In the genomic region with DNA sequence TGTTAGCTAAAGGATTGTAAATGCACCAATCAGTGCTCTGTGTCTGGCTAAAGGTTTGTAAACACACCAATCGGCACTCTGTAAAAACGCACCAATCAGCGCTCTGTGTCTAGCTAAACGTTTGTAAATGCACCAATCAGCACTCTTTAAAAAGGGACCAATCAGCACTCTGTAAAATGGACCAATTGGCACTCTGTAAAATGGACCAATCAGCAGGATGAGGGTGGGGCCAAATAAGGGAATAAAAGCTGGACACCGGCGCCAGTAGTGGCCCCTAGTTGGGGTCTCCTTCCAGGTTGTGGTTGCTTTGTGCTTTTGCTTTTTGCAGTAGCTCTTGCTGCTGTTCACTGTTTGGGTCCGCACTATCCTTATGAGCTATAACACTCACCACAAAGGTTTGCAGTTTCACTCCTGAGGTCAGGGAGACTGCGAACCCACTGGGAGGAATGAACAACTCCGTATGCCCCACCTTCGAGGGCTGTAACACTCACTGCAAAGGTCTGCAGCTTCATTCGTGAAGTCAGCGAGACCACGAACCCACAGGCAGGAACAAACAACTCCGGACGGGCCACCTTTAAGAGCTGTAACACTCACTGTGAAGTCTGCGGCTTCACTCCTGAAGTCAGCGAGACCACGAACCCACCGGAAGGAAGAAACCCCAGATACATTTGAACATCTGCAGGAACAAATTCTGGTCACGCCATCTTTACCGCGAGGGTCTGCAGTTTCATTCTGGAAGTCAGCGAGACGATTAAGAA, we compare ENCODE assay signal across 1 cellular context.
TF ChIP-seq lines count a peak whose summit lies in the region.

No MANE protein-coding gene starts in this region.

TF ChIP-seq in WTC11, 78 proteins besides CTCF, POLR2A, EP300 and RAD21 (continued from another document):
- TF ChIP-seq, protein P1, sequence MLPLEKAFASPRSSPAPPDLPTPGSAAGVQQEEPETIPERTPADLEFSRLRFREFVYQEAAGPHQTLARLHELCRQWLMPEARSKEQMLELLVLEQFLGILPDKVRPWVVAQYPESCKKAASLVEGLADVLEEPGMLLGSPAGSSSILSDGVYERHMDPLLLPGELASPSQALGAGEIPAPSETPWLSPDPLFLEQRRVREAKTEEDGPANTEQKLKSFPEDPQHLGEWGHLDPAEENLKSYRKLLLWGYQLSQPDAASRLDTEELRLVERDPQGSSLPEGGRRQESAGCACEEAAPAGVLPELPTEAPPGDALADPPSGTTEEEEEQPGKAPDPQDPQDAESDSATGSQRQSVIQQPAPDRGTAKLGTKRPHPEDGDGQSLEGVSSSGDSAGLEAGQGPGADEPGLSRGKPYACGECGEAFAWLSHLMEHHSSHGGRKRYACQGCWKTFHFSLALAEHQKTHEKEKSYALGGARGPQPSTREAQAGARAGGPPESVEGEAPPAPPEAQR (CRISPR knock-in tag; IDR thresholded peaks at IDR 0.05), result no peak
- TF ChIP-seq TEAD1 (CRISPR knock-in tag; IDR thresholded peaks at IDR 0.05) (no peak), OVOL2 (CRISPR knock-in tag; IDR thresholded peaks at IDR 0.05; ENCODE audit: borderline replicate concordance) (no peak), ETV6 (CRISPR knock-in tag; IDR thresholded peaks at IDR 0.05) (no peak), RELA (CRISPR knock-in tag; IDR thresholded peaks at IDR 0.05; ENCODE audit: borderline replicate concordance) (no peak)
- TF ChIP-seq, protein P2, sequence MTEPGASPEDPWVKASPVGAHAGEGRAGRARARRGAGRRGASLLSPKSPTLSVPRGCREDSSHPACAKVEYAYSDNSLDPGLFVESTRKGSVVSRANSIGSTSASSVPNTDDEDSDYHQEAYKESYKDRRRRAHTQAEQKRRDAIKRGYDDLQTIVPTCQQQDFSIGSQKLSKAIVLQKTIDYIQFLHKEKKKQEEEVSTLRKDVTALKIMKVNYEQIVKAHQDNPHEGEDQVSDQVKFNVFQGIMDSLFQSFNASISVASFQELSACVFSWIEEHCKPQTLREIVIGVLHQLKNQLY (CRISPR knock-in tag; IDR thresholded peaks at IDR 0.05), result no peak
- TF ChIP-seq, protein P3, sequence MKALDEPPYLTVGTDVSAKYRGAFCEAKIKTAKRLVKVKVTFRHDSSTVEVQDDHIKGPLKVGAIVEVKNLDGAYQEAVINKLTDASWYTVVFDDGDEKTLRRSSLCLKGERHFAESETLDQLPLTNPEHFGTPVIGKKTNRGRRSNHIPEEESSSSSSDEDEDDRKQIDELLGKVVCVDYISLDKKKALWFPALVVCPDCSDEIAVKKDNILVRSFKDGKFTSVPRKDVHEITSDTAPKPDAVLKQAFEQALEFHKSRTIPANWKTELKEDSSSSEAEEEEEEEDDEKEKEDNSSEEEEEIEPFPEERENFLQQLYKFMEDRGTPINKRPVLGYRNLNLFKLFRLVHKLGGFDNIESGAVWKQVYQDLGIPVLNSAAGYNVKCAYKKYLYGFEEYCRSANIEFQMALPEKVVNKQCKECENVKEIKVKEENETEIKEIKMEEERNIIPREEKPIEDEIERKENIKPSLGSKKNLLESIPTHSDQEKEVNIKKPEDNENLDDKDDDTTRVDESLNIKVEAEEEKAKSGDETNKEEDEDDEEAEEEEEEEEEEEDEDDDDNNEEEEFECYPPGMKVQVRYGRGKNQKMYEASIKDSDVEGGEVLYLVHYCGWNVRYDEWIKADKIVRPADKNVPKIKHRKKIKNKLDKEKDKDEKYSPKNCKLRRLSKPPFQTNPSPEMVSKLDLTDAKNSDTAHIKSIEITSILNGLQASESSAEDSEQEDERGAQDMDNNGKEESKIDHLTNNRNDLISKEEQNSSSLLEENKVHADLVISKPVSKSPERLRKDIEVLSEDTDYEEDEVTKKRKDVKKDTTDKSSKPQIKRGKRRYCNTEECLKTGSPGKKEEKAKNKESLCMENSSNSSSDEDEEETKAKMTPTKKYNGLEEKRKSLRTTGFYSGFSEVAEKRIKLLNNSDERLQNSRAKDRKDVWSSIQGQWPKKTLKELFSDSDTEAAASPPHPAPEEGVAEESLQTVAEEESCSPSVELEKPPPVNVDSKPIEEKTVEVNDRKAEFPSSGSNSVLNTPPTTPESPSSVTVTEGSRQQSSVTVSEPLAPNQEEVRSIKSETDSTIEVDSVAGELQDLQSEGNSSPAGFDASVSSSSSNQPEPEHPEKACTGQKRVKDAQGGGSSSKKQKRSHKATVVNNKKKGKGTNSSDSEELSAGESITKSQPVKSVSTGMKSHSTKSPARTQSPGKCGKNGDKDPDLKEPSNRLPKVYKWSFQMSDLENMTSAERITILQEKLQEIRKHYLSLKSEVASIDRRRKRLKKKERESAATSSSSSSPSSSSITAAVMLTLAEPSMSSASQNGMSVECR (CRISPR knock-in tag; IDR thresholded peaks at IDR 0.05; ENCODE audit: borderline replicate concordance), result 0 out of 2 replicates have a peak, but pooled peaks have one; percentile 28
TF ChIP-seq in WTC11: peak in this region for 2.
